Comparison of ENCODE assay signal across 19 cellular contexts in the genomic region with DNA sequence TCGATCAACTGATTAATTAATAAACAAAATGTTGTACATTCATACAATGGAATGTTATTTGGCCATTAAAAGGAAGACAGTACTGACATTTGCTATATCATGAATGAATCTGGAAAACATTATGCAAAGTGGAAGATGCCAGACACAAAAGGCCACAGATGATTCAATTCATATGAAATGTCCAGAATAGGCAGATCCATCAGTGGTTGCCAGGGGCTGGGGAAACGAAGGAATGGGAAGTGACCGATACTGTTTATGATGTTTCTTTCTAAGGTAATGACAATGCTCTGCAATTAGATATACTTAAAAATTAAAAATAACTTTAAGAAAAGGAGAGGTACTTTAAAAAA. TPM values are rescaled to one million over a fixed set of nuclear protein-coding genes. Genes with fewer than 3 reads are reported as not detected.
DNase-seq lines count a peak whose midpoint lies in the region; ATAC-seq, FAIRE-seq and TF ChIP-seq lines count a peak whose summit lies in the region.
"Had no signal": no experiment of that assay in that cellular context is flagged by ENCODE, and none has a peak within 500 bp of the region (broad histone marks: within the 10 kb centered on the region; RNA-seq: fewer than 3 reads in every experiment).

No MANE protein-coding gene starts in this region.

- H3K27ac Mint-ChIP-seq in CD8-positive, alpha-beta memory T cell, result peak overlapping the region; percentile 47 to 97 (median 90)

- H3K79me2 ChIP-seq in SK-N-SH (ENCODE audit: insufficient read depth) (peaks cover 98% of the 10 kb centered on the region), HepG2 (ENCODE audit: insufficient read depth, low read length) (peaks cover 54% of the 10 kb centered on the region)

- WGBS in SK-N-SH (ENCODE audit: low lambda C conversion rate), result 39% methylated on average over 3 of the region's 3 CpGs
- WGBS in HepG2 (ENCODE audit: low lambda C conversion rate), result 96% methylated on average over 3 of the region's 3 CpGs

- H3K4me3 Mint-ChIP-seq in CD8-positive, alpha-beta memory T cell, result peak overlapping the region in 6 of 7 donors; percentile 54 to 82 (median 71)
- H3K4me3 Mint-ChIP-seq: CD14-positive monocyte had no signal

- peaks cover 66% of the 10 kb centered on the region for H4K20me1 ChIP-seq in BLaER1
- H4K20me1 ChIP-seq in SK-N-SH (ENCODE audit: insufficient read depth), result peaks cover 6% of the 10 kb centered on the region; the same call in 1 of the 2 replicates
- no peaks in the 10 kb centered on the region for H4K20me1 ChIP-seq in HepG2 (ENCODE audit: insufficient read depth, low read length)

- FAIRE-seq in HepG2 (lab: Jason Lieb, UNC), result no peak
- FAIRE-seq: astrocyte had no signal

- H3K27me3 ChIP-seq in BLaER1 (no peaks in the 10 kb centered on the region), SK-N-SH (ENCODE audit: insufficient read depth) (no peaks in the 10 kb centered on the region), HepG2 (ENCODE audit: control insufficient read depth in 1 of 2, insufficient read depth in 2 of 2, low read length in 2 of 2) (no peaks in the 10 kb centered on the region)
- no peaks in the 10 kb centered on the region for H3K27me3 ChIP-seq in CD8-positive, alpha-beta memory T cell (ENCODE audit: insufficient read depth, low read length, poor library complexity, severe bottlenecking)
- H3K27me3 ChIP-seq: hepatocyte had no signal

- H3K9ac ChIP-seq in BLaER1, result no peak overlapping the region
- H3K9ac ChIP-seq in SK-N-SH, result no peak overlapping the region
- H3K9ac ChIP-seq in HepG2 (ENCODE audit: insufficient read depth, low read depth, low read length), result no peak overlapping the region

- no peak for TF ChIP-seq POLR2A in HepG2 (IDR thresholded peaks at IDR 0.05; ENCODE audit: insufficient read depth in 1 of 2, low read depth in 2 of 2, low read length in 2 of 2)

- intact Hi-C loops in HepG2 (cut with micrococcal nuclease; ENCODE audit: unreplicated experiment), result no loop called here

- BruUV-seq in HepG2 (replicated peaks; lab: Mats Ljungman, UMichigan), result no TSS peak

- no peak overlapping the region for H2AFZ ChIP-seq in SK-N-SH (ENCODE audit: low read depth)
- no peak overlapping the region for H2AFZ ChIP-seq in HepG2 (ENCODE audit: low read length)
- H2AFZ ChIP-seq: hepatocyte had no signal

- H3K9me3 ChIP-seq in BLaER1 (peaks cover 18% of the 10 kb centered on the region; the same call in 1 of the 2 replicates), SK-N-SH (no peaks in the 10 kb centered on the region), HepG2 (ENCODE audit: low read length) (no peaks in the 10 kb centered on the region)
- no peaks in the 10 kb centered on the region for H3K9me3 ChIP-seq in CD8-positive, alpha-beta memory T cell (ENCODE audit: low read length)
- H3K9me3 ChIP-seq: HAP-1 had no signal

- H3K9me2 ChIP-seq in SK-N-SH, result no peaks in the 10 kb centered on the region

- TF ChIP-seq RAD21 in SK-N-SH (IDR thresholded peaks at IDR 0.05; ENCODE audit: low read length) (no peak), HepG2 (CRISPR knock-in tag; IDR thresholded peaks at IDR 0.05) (no peak)

- H3K4me1 Mint-ChIP-seq in CD8-positive, alpha-beta memory T cell, result peaks cover 97 to 100% (median 100%) of the 10 kb centered on the region in 3 donors

- no peak for TF ChIP-seq CTCF in SK-N-SH (IDR thresholded peaks at IDR 0.05)
- no peak for TF ChIP-seq CTCF in fibroblast of mammary gland (conservative IDR thresholded peaks at IDR 0.05; ENCODE audit: control insufficient read depth, insufficient read depth, low read depth, low read length)
- no peak for TF ChIP-seq CTCF in HepG2 (CRISPR knock-in tag; IDR thresholded peaks at IDR 0.05)

- in situ Hi-C loops in HepG2 (cut with HindIII; ENCODE audit: extremely low pct_ligation_motif_present, low pct_unique_long_range_greater_than_20kb), result no loop called here

- TF ChIP-seq EP300 in SK-N-SH (IDR thresholded peaks at IDR 0.05; ENCODE audit: borderline replicate concordance in 1 of 2, low read depth in 1 of 2, low read length in 1 of 2) (peak; percentile 10 to 57; a peak in 2 of 4 replicates), HepG2 (IDR thresholded peaks at IDR 0.05; ENCODE audit: low read depth in 2 of 2, low read length in 2 of 2) (no peak), HepG2 (CRISPR knock-in tag; IDR thresholded peaks at IDR 0.05; ENCODE audit: borderline replicate concordance) (no peak)

- DNase-seq in CD8-positive, alpha-beta memory T cell, result no peak
- no peak for DNase-seq in SK-N-SH
- DNase-seq in fibroblast of mammary gland (ENCODE audit: low read depth), result peak; percentile 59
- no peak for DNase-seq in HepG2 (ENCODE audit: low spot score)
- DNase-seq: KG1; kidney glomerular epithelial cell; NCI-H1694 treated with DMSO at 0.1 percent for 48 hours; NCI-H524; occipital lobe; stimulated activated naive CD4-positive, alpha-beta T cell had no signal

- H3K27me3 Mint-ChIP-seq in CD8-positive, alpha-beta memory T cell, result no peaks in the 10 kb centered on the region

- H3K36me3 ChIP-seq in BLaER1, result peaks cover 22% of the 10 kb centered on the region; the same call in 1 of the 2 replicates
- H3K36me3 ChIP-seq in CD8-positive, alpha-beta memory T cell (ENCODE audit: insufficient read depth, low read length), result no peaks in the 10 kb centered on the region
- H3K36me3 ChIP-seq in SK-N-SH (replicated peaks in 1 of 2; ENCODE audit: control insufficient read depth in 1 of 2, insufficient read depth in 2 of 2, low read length in 1 of 2), result no peaks in the 10 kb centered on the region
- no peaks in the 10 kb centered on the region for H3K36me3 ChIP-seq in HepG2 (replicated peaks in 1 of 2; ENCODE audit: control insufficient read depth in 1 of 2, insufficient read depth in 2 of 2, low read length in 2 of 2)
- H3K36me3 ChIP-seq: HAP-1 had no signal

- no peaks in the 10 kb centered on the region for H3K9me3 Mint-ChIP-seq in CD8-positive, alpha-beta memory T cell
- H3K9me3 Mint-ChIP-seq: CD14-positive monocyte had no signal

- POLR2A ChIA-PET in CD8-positive, alpha-beta memory T cell (lab: Charles Lee), result interaction anchor here (1.0 kb wide), 1 partner anchor 33 kb away, joined by 3 read pairs; no protein-coding TSS in a partner anchor
- POLR2A ChIA-PET in SK-N-SH (lab: Yijun Ruan, JAX) (no interaction called here), HepG2 (lab: Yijun Ruan, JAX) (no interaction called here)

- peak overlapping the region; percentile 60; the same call in 1 of the 2 replicates for H3K27ac ChIP-seq in BLaER1
- no peak overlapping the region for H3K27ac ChIP-seq in CD8-positive, alpha-beta memory T cell (ENCODE audit: low read depth, low read length)
- H3K27ac ChIP-seq in SK-N-SH (ENCODE audit: low read depth in 2 of 2, low read length in 1 of 2), result peak overlapping the region; percentile 28 to 60; a peak in 3 of 4 replicates
- no peak overlapping the region for H3K27ac ChIP-seq in HepG2 (ENCODE audit: extremely low read length, insufficient read depth, low read length)
- H3K27ac ChIP-seq: coronary artery, hepatocyte had no signal

- H3K4me3 ChIP-seq in BLaER1 (no peak overlapping the region), SK-N-SH (ENCODE audit: low read depth in 2 of 2, low read length in 1 of 2) (no peak overlapping the region), fibroblast of mammary gland (ENCODE audit: control insufficient read depth, low read depth, low read length) (no peak overlapping the region), HepG2 (replicated peaks in 1 of 3; ENCODE audit: insufficient read depth in 1 of 3, low read depth in 2 of 3, low read length in 3 of 3) (no peak overlapping the region)
- no peak overlapping the region for H3K4me3 ChIP-seq in CD8-positive, alpha-beta memory T cell (ENCODE audit: low read length)
- H3K4me3 ChIP-seq: coronary artery, HAP-1, hepatocyte had no signal

- CTCF ChIA-PET in CD8-positive, alpha-beta memory T cell (lab: Charles Lee), result interaction anchor here (1.2 to 2.2 kb wide), 3 partner anchors 10 to 139 kb away, joined by 4 to 6 read pairs (median 4); no protein-coding TSS in a partner anchor
- CTCF ChIA-PET in SK-N-SH (lab: Yijun Ruan, JAX), result interaction anchor here (0.8 to 3.8 kb wide), 2 partner anchors 17 to 18 kb away, joined by 3 to 22 read pairs; no protein-coding TSS in a partner anchor
- CTCF ChIA-PET in HepG2 (lab: Yijun Ruan, JAX; ENCODE audit: low intra/inter-chr PET ratio, low total read pairs), result no interaction called here

- H3F3A ChIP-seq in SK-N-SH (replicated peaks; ENCODE audit: insufficient read depth), result peaks cover 29% of the 10 kb centered on the region

- ATAC-seq in HepG2 (no peak), HG03469 (IDR thresholded peaks at IDR 0.05; ENCODE audit: unreplicated experiment) (no peak), HG03565 (IDR thresholded peaks at IDR 0.05; ENCODE audit: unreplicated experiment) (no peak)
- ATAC-seq in activated CD4-positive, CD25-positive, alpha-beta regulatory T cell treated with anti-CD3 and anti-CD28 coated beads, Interleukin-2, amount 50 U/mL, for 24 hours, result no peak

- no peaks in the 10 kb centered on the region for H3K36me3 Mint-ChIP-seq in CD8-positive, alpha-beta memory T cell
- H3K36me3 Mint-ChIP-seq: CD14-positive monocyte had no signal

- peak overlapping the region; percentile 76 for H3K4me2 ChIP-seq in BLaER1
- H3K4me2 ChIP-seq in SK-N-SH, result no peak overlapping the region
- H3K4me2 ChIP-seq in HepG2 (ENCODE audit: low read depth, low read length), result no peak overlapping the region
- H3K4me2 ChIP-seq: hepatocyte had no signal

- H3K4me1 ChIP-seq in BLaER1 (peaks cover 96% of the 10 kb centered on the region), SK-N-SH (ENCODE audit: control insufficient read depth in 1 of 2, insufficient read depth in 2 of 2, low read depth in 1 of 2, low read length in 1 of 2) (peaks cover 40 to 46% of the 10 kb centered on the region in 2 experiments), HepG2 (ENCODE audit: insufficient read depth, low read length) (peaks cover 42% of the 10 kb centered on the region)
- peaks cover 95% of the 10 kb centered on the region for H3K4me1 ChIP-seq in CD8-positive, alpha-beta memory T cell (ENCODE audit: insufficient read depth, low read length)

RNA-seq across cellular contexts. Expression of gene ELOVL5, which starts 37.2 kb away (rescaled TPM):
- 100 to 1,000 TPM; 117 to 124 TPM for total RNA-seq in CD8-positive, alpha-beta memory T cell
- polyA plus RNA-seq in CD8-positive, alpha-beta memory T cell, result 96.9 TPM
- polyA plus RNA-seq in SK-N-SH (2012; rRNA removed), result 31.9 and 46.4 TPM in 2 replicates
- 35.2 and 38.0 TPM in 2 replicates for polyA plus RNA-seq in SK-N-SH (2012; cell fraction: cytosol; rRNA removed)
- polyA plus RNA-seq in SK-N-SH (2012; cell fraction: nucleus; rRNA removed), result 21.5 and 37.4 TPM in 2 replicates
- total RNA-seq in HepG2 (2016; rRNA removed; fragmentation: Illumina TruSeq; extraction: Trizol), result 43.9 and 72.4 TPM in 2 replicates
- total RNA-seq in HepG2 (2016; cell fraction: cytosol; rRNA removed; fragmentation: Illumina TruSeq; extraction: Trizol; ENCODE audit: low read depth), result 13.9 and 14.9 TPM in 2 replicates
- 38.2 and 72.3 TPM in 2 replicates for total RNA-seq in HepG2 (2016; cell fraction: insoluble cytoplasmic fraction; rRNA removed; fragmentation: Illumina TruSeq; extraction: Trizol)
- total RNA-seq in HepG2 (2016; cell fraction: membrane; rRNA removed; fragmentation: Illumina TruSeq; extraction: Trizol), result 35.5 and 41.3 TPM in 2 replicates
- total RNA-seq in HepG2 (2016; cell fraction: nucleus; rRNA removed; fragmentation: Illumina TruSeq; extraction: Trizol), result 100 and 107 TPM in 2 replicates
- 50.1 and 51.9 TPM in 2 replicates for polyA plus RNA-seq in HepG2 (2011; rRNA removed)
- polyA plus RNA-seq in HepG2 (2011; cell fraction: cytosol; rRNA removed), result 25.4 and 42.1 TPM in 2 replicates
- polyA plus RNA-seq in HepG2 (2011; cell fraction: nucleus; rRNA removed), result 43.1 and 55.3 TPM in 2 replicates
- polyA plus RNA-seq in HepG2 (2012), result 83.4 and 101 TPM in 2 replicates
- polyA plus RNA-seq in HepG2 (2016; cell fraction: cytosol; fragmentation: Illumina TruSeq; extraction: Trizol; ENCODE audit: low read depth), result 10.8 and 11.0 TPM in 2 replicates
- polyA plus RNA-seq in HepG2 (2016; cell fraction: insoluble cytoplasmic fraction; fragmentation: Illumina TruSeq; extraction: Trizol; ENCODE audit: low read depth), result 47.3 and 49.0 TPM in 2 replicates
- polyA plus RNA-seq in HepG2 (2016; cell fraction: membrane; fragmentation: Illumina TruSeq; extraction: Trizol; ENCODE audit: low read depth), result 27.9 and 31.0 TPM in 2 replicates
- polyA plus RNA-seq in HepG2 (2016; cell fraction: nucleus; fragmentation: Illumina TruSeq; extraction: Trizol; ENCODE audit: insufficient read depth, low read depth), result 151 and 157 TPM in 2 replicates
- polyA minus RNA-seq in HepG2 (2011; rRNA and poly(A)+ RNA removed; ENCODE audit: low replicate concordance), result 88.1 and 141 TPM in 2 replicates
- polyA minus RNA-seq in HepG2 (2011; cell fraction: cytosol; rRNA and poly(A)+ RNA removed), result 50.1 and 59.2 TPM in 2 replicates
- polyA minus RNA-seq in HepG2 (2011; cell fraction: nucleus; rRNA and poly(A)+ RNA removed), result 54.8 and 92.7 TPM in 2 replicates

Comparison
In these comparisons a context has a peak if more than half of its experiments do, and no peak if none do; other contexts are left out.
1. H3K27ac ChIP-seq: peak in BLaER1 (single experiment) and SK-N-SH (2 of 2); none in CD8-positive, alpha-beta memory T cell (single experiment) and HepG2 (single experiment).